18 cellular contexts compared by ENCODE assay signal in genomic region chr3:132486086-132486485, GRCh38.
DNase-seq lines count a peak whose midpoint lies in the region; ATAC-seq and TF ChIP-seq lines count a peak whose summit lies in the region.
"Had no signal": no experiment of that assay in that cellular context is flagged by ENCODE, and none has a peak within 500 bp of the region (broad histone marks: within the 10 kb centered on the region; RNA-seq: fewer than 3 reads in every experiment).

No MANE protein-coding gene starts in this region.

- no peak overlapping the region for H3K4me3 Mint-ChIP-seq in activated naive CD8-positive, alpha-beta T cell treated with anti-CD3 and anti-CD28 coated beads, Interleukin-2, amount 10 ng/mL, durations not matched to agents 7 days and 5 days
- H3K4me3 Mint-ChIP-seq in activated CD8-positive, alpha-beta memory T cell treated with anti-CD3 and anti-CD28 coated beads, Interleukin-2, amount 10 ng/mL, durations not matched to agents 7 days and 5 days: no peak overlapping the region
- H3K4me3 Mint-ChIP-seq: activated naive CD4-positive, alpha-beta T cell treated with anti-CD3 and anti-CD28 coated beads, Interleukin-2, amount 10 ng/mL, durations not matched to agents 7 days and 5 days; naive thymus-derived CD8-positive, alpha-beta T cell had no signal

- no peaks in the 10 kb centered on the region for H3K9me3 ChIP-seq in left lung
- H3K9me3 ChIP-seq: psoas muscle had no signal

- H3K4me1 ChIP-seq in left lung: no peaks in the 10 kb centered on the region
- H3K4me1 ChIP-seq: psoas muscle had no signal

- POLR2A ChIA-PET in activated naive CD8-positive, alpha-beta T cell treated with anti-CD3 and anti-CD28 coated beads, Interleukin-2, amount 10 ng/mL, durations not matched to agents 7 days and 5 days (lab: Charles Lee): no interaction called here

- no peaks in the 10 kb centered on the region for H3K27me3 ChIP-seq in left lung
- H3K27me3 ChIP-seq: cardiac muscle cell had no signal

- H3K36me3 ChIP-seq in left lung: peaks cover 0 to 97% of the 10 kb centered on the region in 2 donors

- CTCF ChIA-PET in activated CD8-positive, alpha-beta memory T cell treated with anti-CD3 and anti-CD28 coated beads, Interleukin-2, amount 10 ng/mL, durations not matched to agents 7 days and 5 days (lab: Charles Lee): no interaction called here

- H3K27me3 Mint-ChIP-seq in activated naive CD8-positive, alpha-beta T cell treated with anti-CD3 and anti-CD28 coated beads, Interleukin-2, amount 10 ng/mL, durations not matched to agents 7 days and 5 days: no peaks in the 10 kb centered on the region
- no peaks in the 10 kb centered on the region for H3K27me3 Mint-ChIP-seq in activated CD8-positive, alpha-beta memory T cell treated with anti-CD3 and anti-CD28 coated beads, Interleukin-2, amount 10 ng/mL, durations not matched to agents 7 days and 5 days
- H3K27me3 Mint-ChIP-seq: activated naive CD4-positive, alpha-beta T cell treated with anti-CD3 and anti-CD28 coated beads, Interleukin-2, amount 10 ng/mL, durations not matched to agents 7 days and 5 days; naive thymus-derived CD8-positive, alpha-beta T cell had no signal

- peak overlapping the region; percentile 30 for H3K27ac Mint-ChIP-seq in activated naive CD8-positive, alpha-beta T cell treated with anti-CD3 and anti-CD28 coated beads, Interleukin-2, amount 10 ng/mL, durations not matched to agents 7 days and 5 days
- no peak overlapping the region for H3K27ac Mint-ChIP-seq in activated CD8-positive, alpha-beta memory T cell treated with anti-CD3 and anti-CD28 coated beads, Interleukin-2, amount 10 ng/mL, durations not matched to agents 7 days and 5 days
- H3K27ac Mint-ChIP-seq: activated naive CD4-positive, alpha-beta T cell treated with anti-CD3 and anti-CD28 coated beads, Interleukin-2, amount 10 ng/mL, durations not matched to agents 7 days and 5 days; naive thymus-derived CD8-positive, alpha-beta T cell had no signal

- ATAC-seq in activated naive CD8-positive, alpha-beta T cell treated with anti-CD3 and anti-CD28 coated beads, Interleukin-2, amount 10 ng/mL, durations not matched to agents 7 days and 5 days (ENCODE audit: low read depth): no peak
- ATAC-seq in left lung: peak; percentile 71
- no peak for ATAC-seq in activated CD8-positive, alpha-beta memory T cell treated with anti-CD3 and anti-CD28 coated beads, Interleukin-2, amount 10 ng/mL, durations not matched to agents 7 days and 5 days
- ATAC-seq in GM19455 (IDR thresholded peaks at IDR 0.05; ENCODE audit: unreplicated experiment): no peak
- ATAC-seq: naive thymus-derived CD8-positive, alpha-beta T cell; psoas muscle had no signal

- no peak for TF ChIP-seq CTCF in left lung (IDR thresholded peaks at IDR 0.05)

- H3K4me1 Mint-ChIP-seq in activated naive CD8-positive, alpha-beta T cell treated with anti-CD3 and anti-CD28 coated beads, Interleukin-2, amount 10 ng/mL, durations not matched to agents 7 days and 5 days: peaks cover 6% of the 10 kb centered on the region
- H3K4me1 Mint-ChIP-seq in activated CD8-positive, alpha-beta memory T cell treated with anti-CD3 and anti-CD28 coated beads, Interleukin-2, amount 10 ng/mL, durations not matched to agents 7 days and 5 days: peaks cover 8% of the 10 kb centered on the region
- H3K4me1 Mint-ChIP-seq: naive thymus-derived CD8-positive, alpha-beta T cell had no signal

- intact Hi-C loops in left lung (cut with DNase I): no loop called here

- peaks cover 18% of the 10 kb centered on the region for H3K36me3 Mint-ChIP-seq in activated naive CD8-positive, alpha-beta T cell treated with anti-CD3 and anti-CD28 coated beads, Interleukin-2, amount 10 ng/mL, durations not matched to agents 7 days and 5 days
- H3K36me3 Mint-ChIP-seq in activated CD8-positive, alpha-beta memory T cell treated with anti-CD3 and anti-CD28 coated beads, Interleukin-2, amount 10 ng/mL, durations not matched to agents 7 days and 5 days: peaks cover 24% of the 10 kb centered on the region

- H3K27ac ChIP-seq in left lung: no peak overlapping the region
- H3K27ac ChIP-seq: C4-2B, cardiac muscle cell, psoas muscle had no signal

- peak; percentile 60 for DNase-seq in AG20443 (ENCODE audit: low spot score)
- DNase-seq in HuH-7 (ENCODE audit: low spot score): peak; percentile 17
- DNase-seq in activated naive CD8-positive, alpha-beta T cell treated with anti-CD3 and anti-CD28 coated beads, Interleukin-2, amount 10 ng/mL, durations not matched to agents 7 days and 5 days: no peak
- DNase-seq in left lung: no peak
- DNase-seq in activated CD8-positive, alpha-beta memory T cell treated with anti-CD3 and anti-CD28 coated beads, Interleukin-2, amount 10 ng/mL, durations not matched to agents 7 days and 5 days: no peak
- DNase-seq in OCI-M2 (lab: John Stamatoyannopoulos, UW; ENCODE audit: unreplicated experiment): no peak
- DNase-seq: activated CD4-positive, alpha-beta T cell treated with anti-CD3 and anti-CD28 coated beads for 1 hour; activated naive CD4-positive, alpha-beta T cell treated with anti-CD3 and anti-CD28 coated beads, Interleukin-2, amount 10 ng/mL, durations not matched to agents 7 days and 5 days; effector memory CD4-positive, alpha-beta T cell; naive thymus-derived CD8-positive, alpha-beta T cell; NCI-H2029; NCI-H69; psoas muscle; stimulated activated CD4-positive, alpha-beta T cell treated with anti-CD3 and anti-CD28 coated beads, Interleukin-15, amount 100 ng/mL, for 24 hours had no signal

- no peak overlapping the region for H3K4me3 ChIP-seq in left lung
- H3K4me3 ChIP-seq: cardiac muscle cell, lung, psoas muscle had no signal

- no peaks in the 10 kb centered on the region for H3K9me3 Mint-ChIP-seq in activated naive CD8-positive, alpha-beta T cell treated with anti-CD3 and anti-CD28 coated beads, Interleukin-2, amount 10 ng/mL, durations not matched to agents 7 days and 5 days
- no peaks in the 10 kb centered on the region for H3K9me3 Mint-ChIP-seq in activated CD8-positive, alpha-beta memory T cell treated with anti-CD3 and anti-CD28 coated beads, Interleukin-2, amount 10 ng/mL, durations not matched to agents 7 days and 5 days (ENCODE audit: low read depth)
- H3K9me3 Mint-ChIP-seq: activated naive CD4-positive, alpha-beta T cell treated with anti-CD3 and anti-CD28 coated beads, Interleukin-2, amount 10 ng/mL, durations not matched to agents 7 days and 5 days; naive thymus-derived CD8-positive, alpha-beta T cell had no signal

Comparison
In these comparisons a context has a peak if more than half of its experiments do, and no peak if none do; other contexts are left out.
1. DNase-seq: peak in AG20443 (single experiment) and HuH-7 (single experiment); none in activated naive CD8-positive, alpha-beta T cell treated with anti-CD3 and anti-CD28 coated beads, Interleukin-2, amount 10 ng/mL, durations not matched to agents 7 days and 5 days (single experiment), left lung (0 of 2), activated CD8-positive, alpha-beta memory T cell treated with anti-CD3 and anti-CD28 coated beads, Interleukin-2, amount 10 ng/mL, durations not matched to agents 7 days and 5 days (single experiment) and OCI-M2 (single experiment).